Comparison of ENCODE assay signal across 1 cellular context in genomic region chr19:928471-929259, GRCh38.
TF ChIP-seq lines count a peak whose summit lies in the region.

No MANE protein-coding gene starts in this region.

TF ChIP-seq in Ishikawa, 13 proteins besides CTCF, POLR2A, EP300 and RAD21 (continued from another document):
- no peak for TF ChIP-seq REST (IDR thresholded peaks at IDR 0.05; ENCODE audit: low read depth)
- TF ChIP-seq ZBTB7A (IDR thresholded peaks at IDR 0.05; ENCODE audit: low read depth) = peak; percentile 54
- TF ChIP-seq CEBPB (IDR thresholded peaks at IDR 0.05) = peak; percentile 92
- TF ChIP-seq EGR1 (IDR thresholded peaks at IDR 0.05) = no peak
